In genomic region chr2:222865301-222865700, GRCh38 we compare ENCODE assay signal across 1 cellular context.
TF ChIP-seq lines count a peak whose summit lies in the region.

No MANE protein-coding gene starts in this region.

TF ChIP-seq in H1, 55 proteins besides CTCF, POLR2A, EP300 and RAD21:
- no peak for TF ChIP-seq NANOG (IDR thresholded peaks at IDR 0.05; ENCODE audit: insufficient read depth, low read depth, low read length, poor library complexity, severe bottlenecking)
